In the genomic region with DNA sequence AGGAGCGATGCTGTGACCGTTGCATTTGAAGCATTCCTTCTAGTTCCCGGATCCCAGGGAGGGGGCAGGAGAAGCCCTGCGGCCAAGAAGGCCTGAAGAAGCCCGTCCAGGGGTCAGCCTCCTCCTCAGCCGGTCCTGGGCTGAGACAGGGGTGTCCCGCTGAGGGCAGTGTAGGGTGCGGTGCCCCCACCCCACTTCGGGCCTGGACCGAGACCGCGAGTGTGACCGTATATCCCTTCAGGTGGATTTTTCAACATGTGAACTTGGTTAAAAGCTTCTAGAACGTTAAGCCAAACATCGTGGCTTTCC, we compare ENCODE assay signal across 8 cellular contexts. TPM values are rescaled to one million over a fixed set of nuclear protein-coding genes. Genes with fewer than 3 reads are reported as not detected.
DNase-seq lines count a peak whose midpoint lies in the region; ATAC-seq and TF ChIP-seq lines count a peak whose summit lies in the region.

No MANE protein-coding gene starts in this region.

- intact Hi-C loops in ovary (cut with DNase I): no loop called here

- H3K27ac ChIP-seq in ovary: peak overlapping the region in 1 of 2 donors; percentile 31

- no peaks in the 10 kb centered on the region for H3K9me3 Mint-ChIP-seq in effector memory CD8-positive, alpha-beta T cell

- no peaks in the 10 kb centered on the region for H3K36me3 ChIP-seq in ovary

- H3K9me3 ChIP-seq in ovary: peaks cover 0 to 4% of the 10 kb centered on the region in 2 donors

- peaks cover 59 to 71% of the 10 kb centered on the region in 2 donors for H3K27me3 Mint-ChIP-seq in effector memory CD8-positive, alpha-beta T cell

- ATAC-seq in HG03432 (IDR thresholded peaks at IDR 0.05; ENCODE audit: unreplicated experiment): peak; percentile 11
- no peak for ATAC-seq in effector memory CD8-positive, alpha-beta T cell (replicated peaks)
- ATAC-seq in GM18502 (IDR thresholded peaks at IDR 0.05; ENCODE audit: poor library complexity, unreplicated experiment): no peak

- TF ChIP-seq EP300 in ovary (IDR thresholded peaks at IDR 0.05): no peak

- H3K27ac Mint-ChIP-seq in effector memory CD8-positive, alpha-beta T cell: no peak overlapping the region

- H3K36me3 Mint-ChIP-seq in effector memory CD8-positive, alpha-beta T cell (ENCODE audit: insufficient read depth): peaks cover 2% of the 10 kb centered on the region

- H3K4me1 Mint-ChIP-seq in effector memory CD8-positive, alpha-beta T cell (ENCODE audit: low read depth in 2 of 2): peaks cover 14 to 25% of the 10 kb centered on the region in 2 donors

- DNase-seq in GM12864 (ENCODE audit: low read depth): no peak
- no peak for DNase-seq in effector memory CD8-positive, alpha-beta T cell
- DNase-seq in ovary: no peak
- DNase-seq in ecto neural progenitor cell (ENCODE audit: low spot score): no peak
- DNase-seq in GM19240 (ENCODE audit: insufficient read length, low spot score): no peak
- no peak for DNase-seq in NCI-H1436 (lab: John Stamatoyannopoulos, UW)

- peak overlapping the region; percentile 48 for H3K4me3 ChIP-seq in GM12864 (ENCODE audit: low read depth, low read length)
- H3K4me3 ChIP-seq in ovary: peak overlapping the region; percentile 25

- no peaks in the 10 kb centered on the region for H3K27me3 ChIP-seq in ovary

- TF ChIP-seq CTCF in GM12864 (IDR thresholded peaks at IDR 0.05; ENCODE audit: low read depth, low read length, missing control alignments) (no peak), ovary (IDR thresholded peaks at IDR 0.05) (no peak)

- peak overlapping the region; percentile 79 to 80 for H3K4me3 Mint-ChIP-seq in effector memory CD8-positive, alpha-beta T cell

- 0 to 2% (median 0%) methylated on average over 15 of the region's 15 CpGs for WGBS in ovary, 3 donors

- H3K4me1 ChIP-seq in ovary (ENCODE audit: insufficient read depth): peaks cover 18% of the 10 kb centered on the region

- no peak for TF ChIP-seq POLR2A in ovary (IDR thresholded peaks at IDR 0.05)

RNA-seq across cellular contexts. Expression of gene OCA2, which starts 2.8 kb away (rescaled TPM):
- total RNA-seq in ovary: 1 to 10 TPM in 2 of 7 donors, under 1 TPM in 4, not detected in 1; 0.37 to 2.6 (median 0.68) TPM
- 1 to 10 TPM in 1 of 2 donors, under 1 TPM in 1; 0.31 to 3.5 TPM for polyA plus RNA-seq in ovary
